ENCODE assay signal across 26 cellular contexts in genomic region chr10:15150563-15150962, GRCh38.
"Had no signal": no experiment of that assay in that cellular context is flagged by ENCODE, and none has a peak within 500 bp of the region (broad histone marks: within the 10 kb centered on the region; RNA-seq: fewer than 3 reads in every experiment).

No MANE protein-coding gene starts in this region.

- H3K9me3 ChIP-seq: adrenal gland, MG63, SJCRH30, SK-N-SH had no signal

- H3K27me3 ChIP-seq: adrenal gland, MG63, SJCRH30 had no signal

- H3K9me3 Mint-ChIP-seq: activated naive CD8-positive, alpha-beta T cell treated with anti-CD3 and anti-CD28 coated beads, Interleukin-2, amount 10 ng/mL, durations not matched to agents 7 days and 5 days had no signal

- H3K27ac Mint-ChIP-seq: activated CD4-positive, alpha-beta memory T cell treated with anti-CD3 and anti-CD28 coated beads for 36 hours; activated CD4-positive, alpha-beta T cell treated with anti-CD3 and anti-CD28 coated beads, Interleukin-2, amount 10 ng/mL, durations not matched to agents 7 days and 5 days; activated naive CD8-positive, alpha-beta T cell treated with anti-CD3 and anti-CD28 coated beads, Interleukin-2, amount 10 ng/mL, durations not matched to agents 7 days and 5 days had no signal

- H3K4me3 Mint-ChIP-seq: activated CD4-positive, alpha-beta memory T cell treated with anti-CD3 and anti-CD28 coated beads for 36 hours; activated CD4-positive, alpha-beta T cell treated with anti-CD3 and anti-CD28 coated beads, Interleukin-2, amount 10 ng/mL, durations not matched to agents 7 days and 5 days; activated naive CD8-positive, alpha-beta T cell treated with anti-CD3 and anti-CD28 coated beads, Interleukin-2, amount 10 ng/mL, durations not matched to agents 7 days and 5 days had no signal

- H3K9ac ChIP-seq: SK-N-SH had no signal

- H3K36me3 ChIP-seq: adrenal gland, SJCRH30 had no signal

- H3K27ac ChIP-seq: adrenal gland, SJCRH30, VCaP had no signal

- DNase-seq: activated CD4-positive, alpha-beta memory T cell treated with anti-CD3 and anti-CD28 coated beads for 36 hours; activated CD4-positive, alpha-beta T cell treated with anti-CD3 and anti-CD28 coated beads, Interleukin-2, amount 10 ng/mL, durations not matched to agents 7 days and 5 days; activated CD4-positive, CD25-positive, alpha-beta regulatory T cell; activated CD8-positive, alpha-beta memory T cell treated with anti-CD3 and anti-CD28 coated beads for 24 hours; activated naive CD4-positive, alpha-beta T cell treated with anti-CD3 and anti-CD28 coated beads, Interleukin-2, amount 50 U/mL, for 16 hours; activated naive CD8-positive, alpha-beta T cell treated with anti-CD3 and anti-CD28 coated beads, Interleukin-2, amount 10 ng/mL, durations not matched to agents 7 days and 5 days; anterior cingulate cortex; caudate nucleus; MG63; MV-4-11; NCI-H1092 treated with DMSO at 0.1 percent for 48 hours; NCI-H1417 treated with DMSO at 0.1 percent for 48 hours; NCI-H187; NCI-H2081 treated with DMSO at 0.1 percent for 48 hours; NCI-H446 treated with DMSO at 0.1 percent for 48 hours; NCI-H526; NK-92 treated with Interleukin-12 subunit alpha and Interleukin-12 subunit beta, amount 100 ng/mL, for 24 hours; OCI-M1; RPMI8226; SJCRH30; SK-N-SH; T-helper 1 cell had no signal

- H3K27me3 Mint-ChIP-seq: activated CD4-positive, alpha-beta memory T cell treated with anti-CD3 and anti-CD28 coated beads for 36 hours; activated CD4-positive, alpha-beta T cell treated with anti-CD3 and anti-CD28 coated beads, Interleukin-2, amount 10 ng/mL, durations not matched to agents 7 days and 5 days; activated naive CD8-positive, alpha-beta T cell treated with anti-CD3 and anti-CD28 coated beads, Interleukin-2, amount 10 ng/mL, durations not matched to agents 7 days and 5 days had no signal

- H3K4me3 ChIP-seq: adrenal gland, MG63, SJCRH30 had no signal

- H3K4me1 ChIP-seq: adrenal gland, SJCRH30 had no signal

- H3K4me2 ChIP-seq: SK-N-SH had no signal

- ATAC-seq: Panc1, Right ventricle myocardium inferior had no signal
